25 cellular contexts compared by ENCODE assay signal in the genomic region with DNA sequence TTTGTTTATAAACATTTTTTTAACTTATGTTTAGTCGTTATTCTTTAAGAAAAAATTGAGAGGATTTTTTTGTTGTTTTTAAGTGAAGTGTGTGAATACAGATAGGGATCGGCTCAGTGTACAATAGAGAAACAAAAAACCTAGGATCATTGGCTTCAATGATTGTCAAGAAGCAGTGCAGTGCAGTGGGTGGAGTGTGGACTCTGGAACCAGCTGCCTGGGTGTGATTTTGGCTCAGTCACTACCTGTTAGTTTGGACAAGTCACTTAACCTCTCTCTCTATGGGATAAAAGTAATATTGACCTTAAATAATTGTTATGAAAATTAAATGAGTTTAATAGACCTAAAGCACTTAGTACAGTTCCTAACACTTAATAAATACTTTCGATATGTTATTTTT.
"Had no signal": no experiment of that assay in that cellular context is flagged by ENCODE, and none has a peak within 500 bp of the region (broad histone marks: within the 10 kb centered on the region; RNA-seq: fewer than 3 reads in every experiment).

No MANE protein-coding gene starts in this region.

- H3K4me2 ChIP-seq: hepatocyte had no signal

- H3K4me3 ChIP-seq: heart right ventricle, hepatocyte, lower lobe of right lung, ovary, right atrium auricular region, skin epidermis, spleen, tibial nerve, upper lobe of left lung, vagina had no signal

- H3K27ac ChIP-seq: heart right ventricle, hepatocyte, lower lobe of right lung, ovary, right atrium auricular region, skin epidermis, spleen, tibial nerve, upper lobe of left lung, vagina had no signal

- H3K4me1 ChIP-seq: lower lobe of right lung, right atrium auricular region, spleen, upper lobe of left lung had no signal

- H3K36me3 ChIP-seq: ovary had no signal

- H3K27me3 ChIP-seq: heart right ventricle, hepatocyte, ovary, right atrium auricular region, spleen, tibial nerve, upper lobe of left lung, vagina had no signal

- DNase-seq: heart right ventricle; kidney glomerular epithelial cell; left cardiac atrium; left ventricle myocardium superior; lower lobe of right lung; mammary epithelial cell; mesendoderm; naive thymus-derived CD4-positive, alpha-beta T cell; ovary; spleen; stimulated activated CD4-positive, alpha-beta T cell treated with anti-CD3 and anti-CD28 coated beads, Interleukin-2, amount 100 ng/mL, for 48 hours; stimulated activated CD4-positive, alpha-beta T cell treated with anti-CD3 and anti-CD28 coated beads, Interleukin-4, amount 100 ng/mL, for 4 hours; stimulated activated CD8-positive, alpha-beta memory T cell treated with anti-CD3 and anti-CD28 coated beads, Interleukin-4, amount 100 ng/mL, for 48 hours; stimulated activated naive CD4-positive, alpha-beta T cell treated with Interleukin-2 at 50 U/mL for 16 hours; stimulated activated naive CD8-positive, alpha-beta T cell treated with anti-CD3 and anti-CD28 coated beads, Interleukin-15, amount 100 ng/mL, for 72 hours; substantia nigra; upper lobe of left lung had no signal

- H2AFZ ChIP-seq: hepatocyte had no signal

- H3K9me3 ChIP-seq: heart right ventricle, lower lobe of right lung, ovary, right atrium auricular region, spleen, tibial nerve, upper lobe of left lung, vagina had no signal

- H3K79me2 ChIP-seq: hepatocyte had no signal

- ATAC-seq: heart right ventricle; left cardiac atrium; left ventricle myocardium superior; lower lobe of right lung; naive thymus-derived CD4-positive, alpha-beta T cell; natural killer cell treated with Interleukin-12 subunit alpha and Interleukin-12 subunit beta and Interleukin-15 and Interleukin-18, amount 100 ng/mL, for 72 hours; sciatic nerve; stimulated activated memory B cell treated with anti-CD40 and anti-IgM and Interleukin-4, amounts not matched to agents 10 μg/mL and 1 μg/mL and 100 μg/mL, for 72 hours; stimulated activated naive CD8-positive, alpha-beta T cell treated with anti-CD3 and anti-CD28 coated beads, Interleukin-15, amount 100 ng/mL, for 72 hours had no signal
